Comparison of ENCODE assay signal across 8 cellular contexts in the genomic region with DNA sequence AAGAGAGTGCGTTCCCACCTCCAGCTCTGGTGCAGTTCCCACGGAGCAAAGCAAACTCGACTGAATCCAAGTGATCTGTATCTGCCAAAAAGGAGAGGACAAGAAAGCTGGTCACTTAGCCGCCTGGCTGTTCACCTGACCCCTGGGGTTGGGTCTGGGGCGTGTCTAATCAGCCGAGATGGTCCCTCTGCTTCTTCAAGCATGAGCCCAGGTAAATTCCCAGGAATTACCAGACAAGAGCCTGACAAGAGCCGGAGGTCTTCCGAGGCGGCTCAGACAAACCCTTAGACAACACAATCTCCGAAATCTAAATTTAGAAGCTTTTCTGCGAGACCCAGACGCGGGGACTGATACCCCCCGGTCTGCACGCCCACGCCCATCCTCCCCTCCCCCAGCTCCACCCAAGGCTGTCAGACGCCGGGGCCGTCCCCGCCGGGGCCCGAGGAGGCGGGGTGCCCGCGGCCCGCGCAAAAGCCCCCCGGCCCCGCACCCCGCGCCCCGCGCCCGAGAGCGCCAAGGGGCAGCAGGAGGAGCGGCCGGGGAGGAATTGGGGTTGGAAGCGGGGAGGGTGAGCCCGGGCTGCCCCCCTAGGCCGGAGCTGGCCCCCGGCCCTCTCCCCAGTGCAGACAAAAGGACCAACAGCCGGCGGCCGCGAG. TPM values are rescaled to one million over a fixed set of nuclear protein-coding genes. Genes with fewer than 3 reads are reported as not detected.
A peak's percentile ranks its signal among the peaks of the same experiment; 100 is the strongest.
DNase-seq lines count a peak whose midpoint lies in the region; ATAC-seq, FAIRE-seq and TF ChIP-seq lines count a peak whose summit lies in the region.

No MANE protein-coding gene starts in this region.

- ATAC-seq in GM18867 (IDR thresholded peaks at IDR 0.05; ENCODE audit: unreplicated experiment) (peak; percentile 47), HG02884 (IDR thresholded peaks at IDR 0.05; ENCODE audit: unreplicated experiment) (peak; percentile 24)

- peaks cover 13% of the 10 kb centered on the region for H3K4me1 ChIP-seq in osteoblast (ENCODE audit: insufficient read depth, low read length)

- peak overlapping the region; percentile 88 for H3K4me3 ChIP-seq in osteoblast (ENCODE audit: insufficient read depth, low read length)

- FAIRE-seq in urothelium cell line (lab: Jason Lieb, UNC): no peak

- peak; percentile 41 for DNase-seq in OCI-M1 (lab: John Stamatoyannopoulos, UW)
- peak; percentile 43 for DNase-seq in activated effector memory CD4-positive, alpha-beta T cell treated with Interleukin-2 at 50 U/mL for 16 hours
- peak; percentile 57 for DNase-seq in germinal center (ENCODE audit: low spot score)
- peak; percentile 87 for DNase-seq in osteoblast (ENCODE audit: insufficient read length, low spot score, missing footprints)
- peak; percentile 42 for DNase-seq in urothelium cell line (ENCODE audit: low spot score)
- DNase-seq in SKM-1 treated with dmso at 0.1 percent for 144 hours (lab: John Stamatoyannopoulos, UW; ENCODE audit: unreplicated experiment): no peak

- H3K9me3 ChIP-seq in osteoblast (ENCODE audit: low read depth, low read length): no peaks in the 10 kb centered on the region

- H2AFZ ChIP-seq in osteoblast (ENCODE audit: low read length): peak overlapping the region; percentile 99

- H3K27me3 ChIP-seq in osteoblast (ENCODE audit: insufficient read depth, low read length): no peaks in the 10 kb centered on the region

- H4K20me1 ChIP-seq in osteoblast (ENCODE audit: insufficient read depth, low read length): no peaks in the 10 kb centered on the region

- peak; percentile 13 for TF ChIP-seq CTCF in osteoblast (IDR thresholded peaks at IDR 0.05; ENCODE audit: extremely low read depth, low read depth, low read length)

- peak overlapping the region; percentile 90 for H3K4me2 ChIP-seq in osteoblast (ENCODE audit: insufficient read depth, low read length)

- H3K27ac ChIP-seq in osteoblast (ENCODE audit: low read depth, low read length): peak overlapping the region; percentile 41

- no peaks in the 10 kb centered on the region for H3K79me2 ChIP-seq in osteoblast (ENCODE audit: insufficient read depth, low read length)

- peaks cover 15% of the 10 kb centered on the region for H3K36me3 ChIP-seq in osteoblast (ENCODE audit: insufficient read depth, low read length)

RNA-seq across cellular contexts. Expression of gene ZNF821, which starts 0.7 kb away (rescaled TPM):
- 7.1 and 12.3 TPM in 2 replicates for total RNA-seq in osteoblast

RNA-seq across cellular contexts. Expression of gene IST1, which starts 12.0 kb away (rescaled TPM):
- total RNA-seq in osteoblast: 213 and 229 TPM in 2 replicates

RNA-seq across cellular contexts. Expression of gene ATXN1L, which starts 37.5 kb away (rescaled TPM):
- total RNA-seq in osteoblast: 13.6 and 15.9 TPM in 2 replicates
